Comparison of ENCODE assay signal across 8 cellular contexts in genomic region chr5:176364765-176365662, GRCh38. TPM values are rescaled to one million over a fixed set of nuclear protein-coding genes. Genes with fewer than 3 reads are reported as not detected.
DNase-seq lines count a peak whose midpoint lies in the region; ATAC-seq lines count a peak whose summit lies in the region.

Gene ARL10, plus strand, starts transcription at chr5:176365487. Its CDS starts 77 bp downstream, at chr5:176365564.

- peak within 1 kb of the TSS; percentile 64 for H3K27ac Mint-ChIP-seq in central memory CD8-positive, alpha-beta T cell (ENCODE audit: low read depth)

- DNase-seq in activated CD4-positive, CD25-positive, alpha-beta regulatory T cell (lab: John Stamatoyannopoulos, UW) = peak; percentile 16 to 36 (median 26)
- no peak for DNase-seq in central memory CD8-positive, alpha-beta T cell (ENCODE audit: low spot score in 2 of 2)
- DNase-seq in kidney tubule cell (ENCODE audit: low spot score) = peak; percentile 27
- DNase-seq in stimulated activated CD4-positive, alpha-beta T cell treated with anti-CD3 and anti-CD28 coated beads, Interleukin-15, amount 100 ng/mL, for 24 hours = peak; percentile 81
- DNase-seq in mesenteric fat pad (ENCODE audit: low spot score) = no peak
- DNase-seq in NCI-H226 = no peak

- peak within 1 kb of the TSS; percentile 79 for H3K4me3 Mint-ChIP-seq in central memory CD8-positive, alpha-beta T cell

- H3K9me3 Mint-ChIP-seq in central memory CD8-positive, alpha-beta T cell = no peaks in the 10 kb centered on the region

- H3K36me3 Mint-ChIP-seq in central memory CD8-positive, alpha-beta T cell (ENCODE audit: insufficient read depth) = peaks cover 13% of the 10 kb centered on the region

- ATAC-seq in GM18498 (IDR thresholded peaks at IDR 0.05; ENCODE audit: unreplicated experiment) (peak; percentile 40), HG03280 (IDR thresholded peaks at IDR 0.05; ENCODE audit: unreplicated experiment) (peak; percentile 29)
- no peak for ATAC-seq in central memory CD8-positive, alpha-beta T cell (replicated peaks; ENCODE audit: extremely low read depth, poor library complexity, severe bottlenecking)

- peaks cover 20% of the 10 kb centered on the region for H3K4me1 Mint-ChIP-seq in central memory CD8-positive, alpha-beta T cell

- H3K27me3 Mint-ChIP-seq in central memory CD8-positive, alpha-beta T cell = no peaks in the 10 kb centered on the region

RNA-seq across cellular contexts. Expression of gene ARL10, which starts in this region (rescaled TPM):
- 4.4 TPM for total RNA-seq in mesenteric fat pad

Comparison
In these comparisons a context has a peak if more than half of its experiments do, and no peak if none do; other contexts are left out.
1. DNase-seq: peak in activated CD4-positive, CD25-positive, alpha-beta regulatory T cell (4 of 4), kidney tubule cell (single experiment) and stimulated activated CD4-positive, alpha-beta T cell treated with anti-CD3 and anti-CD28 coated beads, Interleukin-15, amount 100 ng/mL, for 24 hours (single experiment); none in central memory CD8-positive, alpha-beta T cell (0 of 2), mesenteric fat pad (single experiment) and NCI-H226 (single experiment).